Comparison of ENCODE assay signal across 8 cellular contexts in the genomic region with DNA sequence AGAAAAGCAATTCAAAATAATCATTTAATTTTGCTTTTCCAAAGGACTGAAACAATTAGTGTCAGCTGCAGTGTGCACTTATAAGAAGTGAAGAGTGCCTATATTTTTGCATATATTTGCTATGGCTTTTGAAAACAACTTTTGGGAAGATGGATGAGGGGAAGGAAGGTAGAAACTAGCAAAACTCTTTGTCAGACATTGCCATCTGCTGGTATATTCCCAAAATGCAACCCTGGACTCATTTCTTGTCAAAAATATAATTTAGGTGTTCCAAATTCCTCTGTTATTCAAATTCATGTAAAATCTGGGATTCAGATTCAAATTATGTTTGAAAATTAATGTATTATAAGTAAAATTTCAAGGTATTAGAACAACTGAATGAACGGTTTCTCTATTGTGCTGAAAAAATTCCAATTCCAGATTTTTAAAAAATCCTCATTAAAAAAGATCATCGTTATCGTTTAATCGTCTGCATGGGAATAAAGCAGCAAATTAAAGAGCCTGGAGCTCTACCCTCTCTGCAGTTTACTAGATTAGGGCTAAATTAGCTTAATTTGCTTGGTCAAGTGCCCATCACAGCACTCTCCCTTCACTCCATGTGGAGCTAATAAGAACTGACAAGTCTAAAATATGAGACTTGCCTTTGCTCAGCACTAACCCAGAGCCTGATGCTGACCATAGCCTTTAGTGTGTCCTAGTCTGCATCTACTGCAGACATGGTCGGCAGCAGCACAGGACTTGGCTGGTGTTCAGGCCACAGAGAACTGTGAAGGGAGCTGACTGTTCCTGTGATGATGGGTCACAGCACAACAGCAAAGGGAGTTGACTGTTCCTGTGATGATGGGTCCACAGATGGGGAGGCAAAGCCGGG.
DNase-seq lines count a peak whose midpoint lies in the region; ATAC-seq and TF ChIP-seq lines count a peak whose summit lies in the region.

No MANE protein-coding gene starts in this region.

- H3K4me3 ChIP-seq in fibroblast of pulmonary artery (replicated peaks; ENCODE audit: low read depth, low read length) (no peak overlapping the region), trophoblast cell (ENCODE audit: low read depth, low read length) (no peak overlapping the region)

- no peak overlapping the region for H4K8ac ChIP-seq in H9 (replicated peaks; ENCODE audit: insufficient read length, low read depth, low read length)
- H4K8ac ChIP-seq in trophoblast cell (ENCODE audit: low read depth, low read length), result no peak overlapping the region

- H2BK12ac ChIP-seq in H9 (ENCODE audit: insufficient read length, low read depth, low read length) (no peak overlapping the region), trophoblast cell (ENCODE audit: low read length) (no peak overlapping the region)

- H3K27ac ChIP-seq in H9 (ENCODE audit: insufficient read length, low read depth, low read length) (no peak overlapping the region), trophoblast cell (ENCODE audit: low read depth, low read length) (no peak overlapping the region)

- H3K23ac ChIP-seq in H9 (ENCODE audit: insufficient read length, low read depth, low read length), result no peak overlapping the region
- H3K23ac ChIP-seq in trophoblast cell (ENCODE audit: low read length), result no peak overlapping the region

- H2BK5ac ChIP-seq in H9 (ENCODE audit: insufficient read length, low read length), result no peak overlapping the region
- no peak overlapping the region for H2BK5ac ChIP-seq in trophoblast cell (ENCODE audit: low read depth, low read length, poor library complexity)

- peaks cover 0 to 3% of the 10 kb centered on the region in 2 experiments; a peak in 1 of 5 replicates for H3K9me3 Mint-ChIP-seq in H9

- H2AFZ ChIP-seq in H9 (ENCODE audit: low read length) (no peak overlapping the region), trophoblast cell (ENCODE audit: insufficient read depth, low read length, poor library complexity) (no peak overlapping the region)

- H3K4ac ChIP-seq in H9 (ENCODE audit: low read depth, low read length) (no peak overlapping the region), trophoblast cell (ENCODE audit: low read depth, low read length) (no peak overlapping the region)

- H2BK120ac ChIP-seq in H9 (ENCODE audit: low read depth, low read length, poor library complexity, severe bottlenecking) (no peak overlapping the region), trophoblast cell (ENCODE audit: insufficient read depth, low read length, poor library complexity) (no peak overlapping the region)

- H3K27me3 ChIP-seq in H9 (ENCODE audit: insufficient read depth, low read length), result no peaks in the 10 kb centered on the region
- H3K27me3 ChIP-seq in trophoblast cell (ENCODE audit: insufficient read depth, low read length), result no peaks in the 10 kb centered on the region

- H4K20me1 ChIP-seq in H9 (ENCODE audit: control insufficient read depth, insufficient read depth, insufficient read length), result no peaks in the 10 kb centered on the region

- no peak overlapping the region for H3K56ac ChIP-seq in H9 (ENCODE audit: insufficient read length, low read depth, low read length)

- no peak overlapping the region for H4K12ac ChIP-seq in trophoblast cell (ENCODE audit: low read depth, low read length)

- H3K27me3 Mint-ChIP-seq in H9 (ENCODE audit: low read depth) (peaks cover 6% of the 10 kb centered on the region), T-helper 17 cell (peaks cover 5% of the 10 kb centered on the region)

- no peak overlapping the region for H3K14ac ChIP-seq in H9 (ENCODE audit: insufficient read depth, low read length)
- no peak overlapping the region for H3K14ac ChIP-seq in trophoblast cell (ENCODE audit: low read length)

- H4K5ac ChIP-seq in H9 (ENCODE audit: insufficient read length, low read depth, low read length), result no peak overlapping the region

- no peaks in the 10 kb centered on the region for H3K23me2 ChIP-seq in H9 (ENCODE audit: insufficient read length, low read depth, low read length, poor library complexity, severe bottlenecking)

- H3K79me2 ChIP-seq in H9 (ENCODE audit: insufficient read depth, low read length), result no peaks in the 10 kb centered on the region
- no peaks in the 10 kb centered on the region for H3K79me2 ChIP-seq in trophoblast cell (ENCODE audit: control insufficient read depth, insufficient read depth, low read length, poor library complexity)

- peak; percentile 82 for TF ChIP-seq CTCF in H9 (conservative IDR thresholded peaks at IDR 0.05)
- TF ChIP-seq CTCF in fibroblast of pulmonary artery (IDR thresholded peaks at IDR 0.05; ENCODE audit: low read length, missing control alignments), result peak; percentile 77

- no peaks in the 10 kb centered on the region for H3K4me1 ChIP-seq in H9 (ENCODE audit: insufficient read depth, low read length)
- no peaks in the 10 kb centered on the region for H3K4me1 ChIP-seq in trophoblast cell (ENCODE audit: control insufficient read depth in 1 of 2, insufficient read depth in 2 of 2, low read length in 2 of 2)

- no peak overlapping the region for H2BK15ac ChIP-seq in H9 (ENCODE audit: low read depth, low read length)

- no peaks in the 10 kb centered on the region for H3K36me3 ChIP-seq in trophoblast cell (ENCODE audit: control insufficient read depth in 1 of 2, insufficient read depth in 2 of 2, low read length in 2 of 2)

- H3K4me1 Mint-ChIP-seq in H9 (no peaks in the 10 kb centered on the region), T-helper 17 cell (no peaks in the 10 kb centered on the region)

- WGBS in H9 (ENCODE audit: extremely low coverage, insufficient read length, low lambda C conversion rate), result no CpG with 5 or more reads among the region's 6 CpGs
- no CpG with 5 or more reads among the region's 6 CpGs for WGBS in trophoblast cell (ENCODE audit: extremely low coverage, insufficient coverage, insufficient read length)

- ATAC-seq in T-helper 17 cell (no peak), HG03139 (IDR thresholded peaks at IDR 0.05; ENCODE audit: unreplicated experiment) (no peak), GM19397 (IDR thresholded peaks at IDR 0.05; ENCODE audit: unreplicated experiment) (no peak)

- H3K18ac ChIP-seq in H9 (ENCODE audit: insufficient read length, low read depth, low read length) (no peak overlapping the region), trophoblast cell (ENCODE audit: low read length) (no peak overlapping the region)

- H3K36me3 Mint-ChIP-seq in H9 (ENCODE audit: insufficient read depth in 1 of 3, low read depth in 3 of 3) (no peaks in the 10 kb centered on the region), T-helper 17 cell (ENCODE audit: low read depth) (no peaks in the 10 kb centered on the region)

- H3K9ac ChIP-seq in H9 (ENCODE audit: extremely low read depth, insufficient read length, low read length), result no peak overlapping the region
- no peak overlapping the region for H3K9ac ChIP-seq in trophoblast cell (ENCODE audit: low read length)

- H4K91ac ChIP-seq in H9 (ENCODE audit: insufficient read length, low read depth, low read length), result no peak overlapping the region
- H4K91ac ChIP-seq in trophoblast cell (ENCODE audit: low read depth, low read length), result no peak overlapping the region

- no peak overlapping the region for H2BK20ac ChIP-seq in H9 (ENCODE audit: low read depth, low read length, poor library complexity, severe bottlenecking)

- no peaks in the 10 kb centered on the region for H3K79me1 ChIP-seq in H9 (ENCODE audit: insufficient read depth, low read depth, low read length, poor library complexity, severe bottlenecking)
- no peaks in the 10 kb centered on the region for H3K79me1 ChIP-seq in trophoblast cell (ENCODE audit: low read length)

- H3T11ph ChIP-seq in H9 (ENCODE audit: low read length), result no peak overlapping the region

- DNase-seq in COLO668 (lab: John Stamatoyannopoulos, UW; ENCODE audit: unreplicated experiment), result peak; percentile 1
- DNase-seq in H9, result no peak
- peak; percentile 80 for DNase-seq in SK-MEL-5 (ENCODE audit: low read depth, low spot score)
- peak; percentile 72 for DNase-seq in fibroblast of pulmonary artery (ENCODE audit: low read depth)
- DNase-seq in trophoblast cell, result peak; percentile 12 to 82
- no peak for DNase-seq in T-helper 17 cell

- in situ Hi-C loops in SK-MEL-5 (cut with HindIII; ENCODE audit: low pct_unique_long_range_greater_than_20kb, low sequenced_read_pairs), result loop anchor here (25.0 kb wide), 1 partner anchor 509 kb away; no protein-coding TSS in a partner anchor

- H3K4me3 Mint-ChIP-seq in H9, result no peak overlapping the region
- no peak overlapping the region for H3K4me3 Mint-ChIP-seq in T-helper 17 cell

- H3K9me3 ChIP-seq in H9 (ENCODE audit: control insufficient read depth, low read depth, low read length) (no peaks in the 10 kb centered on the region), trophoblast cell (ENCODE audit: insufficient read depth, low read depth, low read length) (no peaks in the 10 kb centered on the region), T-helper 17 cell (ENCODE audit: control insufficient read depth, low read length, poor library complexity, severe bottlenecking) (no peaks in the 10 kb centered on the region)

- H3K4me2 ChIP-seq in H9 (ENCODE audit: insufficient read depth, insufficient read length, low read length), result no peak overlapping the region
- no peak overlapping the region for H3K4me2 ChIP-seq in trophoblast cell (ENCODE audit: low read length)

- no peak overlapping the region for H2AK5ac ChIP-seq in H9 (ENCODE audit: insufficient read length, low read length)
- no peak overlapping the region for H2AK5ac ChIP-seq in trophoblast cell (ENCODE audit: low read length)

- H3K27ac Mint-ChIP-seq in H9 (no peak overlapping the region), T-helper 17 cell (no peak overlapping the region)

Comparison
In these comparisons a context has a peak if more than half of its experiments do, and no peak if none do; other contexts are left out.
1. DNase-seq: peak in COLO668 (single experiment), SK-MEL-5 (single experiment), fibroblast of pulmonary artery (single experiment) and trophoblast cell (2 of 2); none in H9 (single experiment) and T-helper 17 cell (0 of 3).